ENCODE assay signal across 12 cellular contexts in the genomic region with DNA sequence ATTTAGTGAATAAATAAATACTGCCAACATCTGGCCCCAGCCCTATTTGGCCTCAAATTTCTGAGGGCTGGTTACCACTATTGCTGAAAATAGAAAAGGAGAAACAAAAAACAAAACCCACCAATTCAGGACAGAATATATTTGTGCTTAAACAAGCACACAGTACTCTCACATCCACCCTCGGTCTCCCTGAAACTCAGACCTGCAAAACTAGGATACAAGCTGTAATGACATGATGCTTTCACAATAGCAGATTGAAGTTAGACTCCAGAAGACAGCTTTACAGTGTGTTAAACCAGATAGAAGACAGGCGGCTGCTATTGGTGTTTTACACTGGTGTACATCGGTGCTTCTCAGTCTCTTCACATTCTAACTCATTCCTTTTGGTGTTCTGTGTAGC.
DNase-seq lines count a peak whose midpoint lies in the region; ATAC-seq, FAIRE-seq and TF ChIP-seq lines count a peak whose summit lies in the region.
"Had no signal": no experiment of that assay in that cellular context is flagged by ENCODE, and none has a peak within 500 bp of the region (broad histone marks: within the 10 kb centered on the region; RNA-seq: fewer than 3 reads in every experiment).

No MANE protein-coding gene starts in this region.

- POLR2A ChIA-PET in activated CD4-positive, alpha-beta T cell treated with anti-CD3 and anti-CD28 coated beads for 36 hours (lab: Charles Lee) = no interaction called here

- no peak for FAIRE-seq in frontal cortex (lab: Jason Lieb, UNC)
- FAIRE-seq: GM18507 had no signal

- H3K27ac ChIP-seq in ascending aorta = peak overlapping the region; percentile 85 to 88
- H3K27ac ChIP-seq: VCaP had no signal

- peaks cover 6% of the 10 kb centered on the region for H3K27me3 Mint-ChIP-seq in nephron progenitor cell (ENCODE audit: low read depth, poor library complexity)
- no peaks in the 10 kb centered on the region for H3K27me3 Mint-ChIP-seq in activated CD4-positive, alpha-beta T cell treated with anti-CD3 and anti-CD28 coated beads for 36 hours

- peaks cover 7% of the 10 kb centered on the region for H3K9me3 Mint-ChIP-seq in nephron progenitor cell
- no peaks in the 10 kb centered on the region for H3K9me3 Mint-ChIP-seq in activated CD4-positive, alpha-beta T cell treated with anti-CD3 and anti-CD28 coated beads for 36 hours (ENCODE audit: low read depth)
- H3K9me3 Mint-ChIP-seq: activated naive CD4-positive, alpha-beta T cell treated with anti-CD3 and anti-CD28 coated beads for 36 hours; CD8-positive, alpha-beta memory T cell had no signal

- TF ChIP-seq POLR2A in GM18505 (IDR thresholded peaks at IDR 0.05; ENCODE audit: borderline replicate concordance, extremely low read depth, insufficient read depth, insufficient read length) = no peak

- no peaks in the 10 kb centered on the region for H3K9me3 ChIP-seq in ascending aorta

- intact Hi-C loops in ascending aorta (cut with DNase I) = loop anchor here (2.0 kb wide), 1 partner anchor 50 kb away; no protein-coding TSS in a partner anchor
- intact Hi-C loops in activated CD4-positive, alpha-beta T cell treated with anti-CD3 and anti-CD28 coated beads for 36 hours (cut with DNase I, micrococcal nuclease) = no loop called here

- peak overlapping the region in 1 of 2 donors; percentile 30 for H3K4me3 ChIP-seq in ascending aorta

- CTCF ChIA-PET in activated CD4-positive, alpha-beta T cell treated with anti-CD3 and anti-CD28 coated beads for 36 hours (lab: Charles Lee) = interaction anchor here (1.0 kb wide), 1 partner anchor 12 kb away, joined by 3 read pairs; no protein-coding TSS in a partner anchor

- H3K27ac Mint-ChIP-seq in nephron progenitor cell = peak overlapping the region; percentile 49
- H3K27ac Mint-ChIP-seq in activated CD4-positive, alpha-beta T cell treated with anti-CD3 and anti-CD28 coated beads for 36 hours = no peak overlapping the region
- H3K27ac Mint-ChIP-seq: activated naive CD4-positive, alpha-beta T cell treated with anti-CD3 and anti-CD28 coated beads for 36 hours; CD8-positive, alpha-beta memory T cell had no signal

- peaks cover 53% of the 10 kb centered on the region for H3K4me1 Mint-ChIP-seq in nephron progenitor cell
- H3K4me1 Mint-ChIP-seq in activated CD4-positive, alpha-beta T cell treated with anti-CD3 and anti-CD28 coated beads for 36 hours = peaks cover 5% of the 10 kb centered on the region

- H3K27me3 ChIP-seq in ascending aorta = no peaks in the 10 kb centered on the region

- no peak for DNase-seq in ascending aorta (ENCODE audit: low spot score in 2 of 2)
- DNase-seq in nephron progenitor cell = no peak
- no peak for DNase-seq in retina
- DNase-seq in putamen (ENCODE audit: low spot score) = no peak
- DNase-seq in activated CD4-positive, alpha-beta T cell treated with anti-CD3 and anti-CD28 coated beads for 36 hours = no peak
- DNase-seq in frontal cortex (ENCODE audit: low spot score in 2 of 2) = no peak
- DNase-seq: activated naive CD4-positive, alpha-beta T cell treated with anti-CD3 and anti-CD28 coated beads for 36 hours; CD8-positive, alpha-beta memory T cell had no signal

- TF ChIP-seq CTCF in ascending aorta (IDR thresholded peaks at IDR 0.05) = no peak
- no peak for TF ChIP-seq CTCF in nephron progenitor cell (IDR thresholded peaks at IDR 0.05)

- peaks cover 11 to 39% of the 10 kb centered on the region in 2 donors for H3K4me1 ChIP-seq in ascending aorta

- peak; percentile 66 for ATAC-seq in GM18505 (IDR thresholded peaks at IDR 0.05; ENCODE audit: unreplicated experiment)
- ATAC-seq in HG02884 (IDR thresholded peaks at IDR 0.05; ENCODE audit: unreplicated experiment) = peak; percentile 82
- no peak for ATAC-seq in activated CD4-positive, alpha-beta T cell treated with anti-CD3 and anti-CD28 coated beads for 36 hours

- H3K4me3 Mint-ChIP-seq in nephron progenitor cell = no peak overlapping the region
- H3K4me3 Mint-ChIP-seq in activated CD4-positive, alpha-beta T cell treated with anti-CD3 and anti-CD28 coated beads for 36 hours = no peak overlapping the region
- H3K4me3 Mint-ChIP-seq: activated naive CD4-positive, alpha-beta T cell treated with anti-CD3 and anti-CD28 coated beads for 36 hours; CD8-positive, alpha-beta memory T cell had no signal

- peaks cover 10% of the 10 kb centered on the region for H3K36me3 Mint-ChIP-seq in nephron progenitor cell (ENCODE audit: low read depth)
- H3K36me3 Mint-ChIP-seq in activated CD4-positive, alpha-beta T cell treated with anti-CD3 and anti-CD28 coated beads for 36 hours (ENCODE audit: low read depth) = no peaks in the 10 kb centered on the region

- no peaks in the 10 kb centered on the region for H3K36me3 ChIP-seq in ascending aorta
